In the genomic region with DNA sequence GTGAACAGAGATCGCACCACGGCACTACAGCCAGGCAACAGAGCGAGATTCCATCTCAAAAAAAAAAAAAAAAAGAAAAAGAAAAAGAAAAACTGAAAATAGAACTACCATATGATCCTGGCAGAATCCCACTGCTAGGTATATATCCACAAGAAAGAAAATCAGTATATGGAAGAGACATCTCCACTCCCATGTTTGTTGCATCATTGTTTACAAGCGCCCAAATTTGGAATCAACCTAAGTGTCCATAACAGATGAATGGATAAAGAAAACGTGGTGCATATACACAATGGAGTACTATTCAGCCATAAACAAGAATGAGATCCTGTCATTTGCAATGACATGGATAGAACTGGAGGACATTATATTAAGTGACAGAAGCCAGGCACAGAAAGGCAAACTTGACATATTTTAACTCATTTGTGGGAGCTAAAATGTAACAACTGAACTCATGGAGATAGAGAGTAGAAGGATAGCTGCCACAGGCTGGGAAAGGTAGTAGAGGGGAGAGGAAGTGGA, we compare ENCODE assay signal across 10 cellular contexts. TPM values are rescaled to one million over a fixed set of nuclear protein-coding genes. Genes with fewer than 3 reads are reported as not detected.
"Had no signal": no experiment of that assay in that cellular context is flagged by ENCODE, and none has a peak within 500 bp of the region (broad histone marks: within the 10 kb centered on the region; RNA-seq: fewer than 3 reads in every experiment).

No MANE protein-coding gene starts in this region.

- H3K27ac Mint-ChIP-seq: IgD-negative memory B cell had no signal

- H3K27ac ChIP-seq: GM23248 had no signal

- H3K9ac ChIP-seq: GM23248 had no signal

- H3K4me1 ChIP-seq: HAP-1 had no signal

- H3K9me3 ChIP-seq: HAP-1 had no signal

- ATAC-seq: HCT116 had no signal

- H3K4me1 Mint-ChIP-seq: IgD-negative memory B cell had no signal

- H3K4me3 ChIP-seq: GM23248, HAP-1 had no signal

- DNase-seq: GM23248, GOT3, H7, KG1 had no signal

- H3K9me3 Mint-ChIP-seq: IgD-negative memory B cell had no signal

- H3K4me3 Mint-ChIP-seq: IgD-negative memory B cell had no signal

- H3K36me3 ChIP-seq: HAP-1 had no signal

- H2AFZ ChIP-seq: GM23248 had no signal

- FAIRE-seq: HTR-8/SVneo had no signal

RNA-seq across cellular contexts. Expression of gene LEUTX, which starts 29.3 kb away (rescaled TPM):
- total RNA-seq: GM23248, H4, H7, HT-29 had no signal
- polyA plus RNA-seq: GM23248, IgD-negative memory B cell had no signal
